8 cellular contexts compared by ENCODE assay signal in the genomic region with DNA sequence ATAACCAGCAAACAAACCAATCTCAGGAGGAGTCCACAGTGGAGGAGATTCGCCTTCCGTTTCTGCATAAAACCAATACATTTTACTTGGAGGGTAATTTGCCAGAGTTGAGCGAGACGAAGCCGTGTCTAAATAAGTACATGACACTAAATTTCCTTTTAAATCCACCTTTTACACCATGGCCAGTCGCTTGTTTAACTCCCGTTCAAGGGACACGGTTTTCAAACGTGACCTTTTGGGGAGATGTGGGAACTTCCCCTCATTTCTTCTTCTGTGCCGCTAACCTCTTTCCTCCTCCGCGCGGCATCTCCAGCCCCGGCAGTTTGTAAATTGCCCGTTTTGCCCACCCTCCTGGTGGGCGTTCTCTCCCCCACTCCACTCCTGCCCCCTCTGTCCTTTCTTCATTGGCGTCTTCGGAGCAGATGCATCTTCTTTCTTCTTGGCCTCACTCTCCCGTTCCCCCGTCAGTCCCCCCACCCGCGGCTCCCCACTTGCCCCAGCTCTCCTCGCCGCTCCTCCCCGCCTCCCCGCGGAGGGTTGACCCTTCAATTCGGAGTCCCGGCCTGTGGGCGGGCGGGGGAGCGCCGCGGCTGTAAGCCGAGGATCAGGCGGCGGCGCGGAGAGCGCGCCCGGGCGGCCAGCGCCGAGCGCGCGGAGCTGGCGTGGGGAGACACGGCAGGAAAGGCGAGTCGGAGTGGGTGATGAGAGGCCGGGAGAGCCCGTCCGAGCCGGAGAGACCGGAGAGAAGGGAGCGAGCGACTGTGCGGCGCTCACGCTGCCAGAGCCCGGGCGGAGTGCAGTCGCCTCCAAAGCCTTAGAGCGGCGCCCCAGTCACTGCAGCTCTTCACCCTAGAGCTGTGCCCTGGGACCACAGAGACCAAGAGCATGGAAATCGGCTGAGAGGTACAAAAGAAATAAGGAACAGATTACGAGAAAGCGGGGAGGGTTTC. TPM values are rescaled to one million over a fixed set of nuclear protein-coding genes. Genes with fewer than 3 reads are reported as not detected.
DNase-seq lines count a peak whose midpoint lies in the region; ATAC-seq and TF ChIP-seq lines count a peak whose summit lies in the region.

A gene (plus strand): TSS at position 584 of the 950 bp plus-strand sequence.

- peaks cover 60% of the 10 kb centered on the region for H3K27me3 Mint-ChIP-seq in activated T-helper 17 cell treated with anti-CD3 and anti-CD28 coated beads, Interleukin-2, amount 50 U/mL, for 72 hours
- peaks cover 38 to 58% of the 10 kb centered on the region in 2 donors for H3K27me3 Mint-ChIP-seq in natural killer cell treated with Interleukin-12 subunit alpha and Interleukin-12 subunit beta and Interleukin-15 and Interleukin-18, amount 100 ng/mL, for 72 hours

- peak; percentile 62 for DNase-seq in GM04504 (ENCODE audit: low read depth)
- DNase-seq in NCI-H2029 treated with DMSO at 0.1 percent for 48 hours (lab: John Stamatoyannopoulos, UW) = peak; percentile 14
- DNase-seq in natural killer cell treated with Interleukin-12 subunit alpha and Interleukin-12 subunit beta and Interleukin-15 and Interleukin-18, amount 100 ng/mL, for 72 hours (ENCODE audit: low spot score) = no peak

- no peaks in the 10 kb centered on the region for H3K9me3 ChIP-seq in gastroesophageal sphincter

- H3K27ac ChIP-seq in gastroesophageal sphincter = peak within 1 kb of the TSS; percentile 82 to 96 (median 95)

- no peaks in the 10 kb centered on the region for H3K36me3 ChIP-seq in gastroesophageal sphincter

- ATAC-seq in activated T-helper 17 cell treated with anti-CD3 and anti-CD28 coated beads, Interleukin-2, amount 50 U/mL, for 72 hours (replicated peaks) = no peak
- ATAC-seq in gastroesophageal sphincter (peak; percentile 68), GM21447 (IDR thresholded peaks at IDR 0.05; ENCODE audit: unreplicated experiment) (no peak), HG02981 (IDR thresholded peaks at IDR 0.05; ENCODE audit: unreplicated experiment) (no peak), GM18868 (IDR thresholded peaks at IDR 0.05; ENCODE audit: unreplicated experiment) (no peak)
- peak in 1 of 2 donors; percentile 12 for ATAC-seq in natural killer cell treated with Interleukin-12 subunit alpha and Interleukin-12 subunit beta and Interleukin-15 and Interleukin-18, amount 100 ng/mL, for 72 hours

- H3K36me3 Mint-ChIP-seq in activated T-helper 17 cell treated with anti-CD3 and anti-CD28 coated beads, Interleukin-2, amount 50 U/mL, for 72 hours (ENCODE audit: low read depth) = peaks cover 7% of the 10 kb centered on the region
- peaks cover 13% of the 10 kb centered on the region for H3K36me3 Mint-ChIP-seq in natural killer cell treated with Interleukin-12 subunit alpha and Interleukin-12 subunit beta and Interleukin-15 and Interleukin-18, amount 100 ng/mL, for 72 hours

- peak within 1 kb of the TSS; percentile 68 for H3K4me3 Mint-ChIP-seq in activated T-helper 17 cell treated with anti-CD3 and anti-CD28 coated beads, Interleukin-2, amount 50 U/mL, for 72 hours
- peak within 1 kb of the TSS; percentile 56 for H3K4me3 Mint-ChIP-seq in natural killer cell treated with Interleukin-12 subunit alpha and Interleukin-12 subunit beta and Interleukin-15 and Interleukin-18, amount 100 ng/mL, for 72 hours

- WGBS in gastroesophageal sphincter (ENCODE audit: low coverage in 1 of 2), 2 donors = 0 to 1% methylated on average over 17 to 37 of the region's 70 CpGs

- peak in 2 of 4 experiments; percentile 4 to 29 for TF ChIP-seq CTCF in gastroesophageal sphincter (IDR thresholded peaks at IDR 0.05)

- no peak for TF ChIP-seq EP300 in gastroesophageal sphincter (IDR thresholded peaks at IDR 0.05)

- no peak within 1 kb of the TSS for H3K27ac Mint-ChIP-seq in activated T-helper 17 cell treated with anti-CD3 and anti-CD28 coated beads, Interleukin-2, amount 50 U/mL, for 72 hours
- peak within 1 kb of the TSS in 1 of 2 donors; percentile 18 for H3K27ac Mint-ChIP-seq in natural killer cell treated with Interleukin-12 subunit alpha and Interleukin-12 subunit beta and Interleukin-15 and Interleukin-18, amount 100 ng/mL, for 72 hours

- peak; percentile 55 to 66 for TF ChIP-seq POLR2A in gastroesophageal sphincter (IDR thresholded peaks at IDR 0.05)

- peaks cover 3% of the 10 kb centered on the region for H3K9me3 Mint-ChIP-seq in activated T-helper 17 cell treated with anti-CD3 and anti-CD28 coated beads, Interleukin-2, amount 50 U/mL, for 72 hours
- H3K9me3 Mint-ChIP-seq in natural killer cell treated with Interleukin-12 subunit alpha and Interleukin-12 subunit beta and Interleukin-15 and Interleukin-18, amount 100 ng/mL, for 72 hours = no peaks in the 10 kb centered on the region

- peaks cover 11% of the 10 kb centered on the region for H3K4me1 Mint-ChIP-seq in activated T-helper 17 cell treated with anti-CD3 and anti-CD28 coated beads, Interleukin-2, amount 50 U/mL, for 72 hours
- peaks cover 11 to 29% of the 10 kb centered on the region in 2 donors for H3K4me1 Mint-ChIP-seq in natural killer cell treated with Interleukin-12 subunit alpha and Interleukin-12 subunit beta and Interleukin-15 and Interleukin-18, amount 100 ng/mL, for 72 hours (ENCODE audit: low read depth in 2 of 2)

- H3K4me1 ChIP-seq in gastroesophageal sphincter = peaks cover 0 to 49% (median 7%) of the 10 kb centered on the region in 3 donors

- H3K27me3 ChIP-seq in gastroesophageal sphincter = no peaks in the 10 kb centered on the region

- H3K4me3 ChIP-seq in gastroesophageal sphincter = peak within 1 kb of the TSS; percentile 60 to 80

RNA-seq across cellular contexts. Expression of the gene that starts here (rescaled TPM):
- not detected for total RNA-seq in activated T-helper 17 cell treated with anti-CD3 and anti-CD28 coated beads, Interleukin-2, amount 50 U/mL, for 72 hours
- total RNA-seq in gastroesophageal sphincter = 10 to 100 TPM; 13.4 to 26.4 (median 24.0) TPM
- not detected for total RNA-seq in natural killer cell treated with Interleukin-12 subunit alpha and Interleukin-12 subunit beta and Interleukin-15 and Interleukin-18, amount 100 ng/mL, for 72 hours

Comparison
In these comparisons a context has a peak if more than half of its experiments do, and no peak if none do; other contexts are left out.
1. RNA of the gene that starts here (total RNA-seq): 13.4 to 26.4 TPM in gastroesophageal sphincter; not detected in activated T-helper 17 cell treated with anti-CD3 and anti-CD28 coated beads, Interleukin-2, amount 50 U/mL, for 72 hours and not detected in natural killer cell treated with Interleukin-12 subunit alpha and Interleukin-12 subunit beta and Interleukin-15 and Interleukin-18, amount 100 ng/mL, for 72 hours; every median in the first group is over 10 times any median in the second.